Comparison of ENCODE assay signal across 5 cellular contexts in genomic region chr20:32128167-32128566, GRCh38.
"Had no signal": no experiment of that assay in that cellular context is flagged by ENCODE, and none has a peak within 500 bp of the region (broad histone marks: within the 10 kb centered on the region; RNA-seq: fewer than 3 reads in every experiment).

No MANE protein-coding gene starts in this region.

- ATAC-seq: GM23338, K562 had no signal

- H3K4me3 ChIP-seq: GM23338, K562 had no signal

- DNase-seq: H9, HCEC 1CT, IMR-90 had no signal
